Comparison of ENCODE assay signal across 25 cellular contexts in genomic region chr3:70242297-70242868, GRCh38.
DNase-seq lines count a peak whose midpoint lies in the region; ATAC-seq and TF ChIP-seq lines count a peak whose summit lies in the region.
"Had no signal": no experiment of that assay in that cellular context is flagged by ENCODE, and none has a peak within 500 bp of the region (broad histone marks: within the 10 kb centered on the region; RNA-seq: fewer than 3 reads in every experiment).

No MANE protein-coding gene starts in this region.

- no peaks in the 10 kb centered on the region for H3K4me1 Mint-ChIP-seq in immature natural killer cell
- H3K4me1 Mint-ChIP-seq: CD14-positive monocyte; CD8-positive, alpha-beta memory T cell had no signal

- peaks cover 0 to 19% (median 5%) of the 10 kb centered on the region in 6 donors for H3K9me3 Mint-ChIP-seq in immature natural killer cell

- intact Hi-C loops in Right ventricle myocardium superior (cut with DNase I), result no loop called here
- intact Hi-C loops in right cardiac atrium (cut with DNase I), result no loop called here

- H3K36me3 Mint-ChIP-seq in immature natural killer cell, result no peaks in the 10 kb centered on the region
- H3K36me3 Mint-ChIP-seq: CD14-positive monocyte; CD8-positive, alpha-beta memory T cell had no signal

- no peak overlapping the region for H3K4me3 Mint-ChIP-seq in immature natural killer cell
- H3K4me3 Mint-ChIP-seq: CD14-positive monocyte; CD4-positive, alpha-beta T cell; CD8-positive, alpha-beta memory T cell had no signal

- DNase-seq in Right ventricle myocardium superior, result no peak
- DNase-seq in right cardiac atrium, result no peak
- DNase-seq in MG63, result peak; percentile 0
- DNase-seq in choroid plexus epithelial cell (ENCODE audit: low read depth), result peak; percentile 32
- DNase-seq in fibroblast of the aortic adventitia (ENCODE audit: low read depth), result peak; percentile 47
- DNase-seq in immature natural killer cell, result no peak
- DNase-seq in glomerular visceral epithelial cell (ENCODE audit: extremely low spot score), result no peak
- DNase-seq in retina, result no peak
- DNase-seq: 8988T; ACHN; AML-193; BE2C; CD4-positive, alpha-beta T cell; CD8-positive, alpha-beta memory T cell; DMS 273 treated with DMSO at 0.1 percent for 48 hours; DMS79; EL; GDM1; GM23248; H7; HCEC 1CT had no signal

- H3K36me3 ChIP-seq in MG63, result no peaks in the 10 kb centered on the region
- H3K36me3 ChIP-seq: BE2C; BLaER1 treated with 17β-estradiol and CSF1 and Interleukin-3, amounts not matched to agents 10 nM and 100 nM had no signal

- no peak overlapping the region for H3K27ac ChIP-seq in right cardiac atrium (ENCODE audit: low read length)
- H3K27ac ChIP-seq: A549; BLaER1 treated with 17β-estradiol and CSF1 and Interleukin-3, amounts not matched to agents 10 nM and 100 nM; GM23248 had no signal

- no peaks in the 10 kb centered on the region for H3K27me3 ChIP-seq in right cardiac atrium (ENCODE audit: control insufficient read depth, insufficient read depth)
- H3K27me3 ChIP-seq in MG63, result no peaks in the 10 kb centered on the region
- H3K27me3 ChIP-seq: BE2C; BLaER1 treated with 17β-estradiol and CSF1 and Interleukin-3, amounts not matched to agents 10 nM and 100 nM had no signal

- no peak overlapping the region for H3K27ac Mint-ChIP-seq in immature natural killer cell
- H3K27ac Mint-ChIP-seq: CD14-positive monocyte; CD4-positive, alpha-beta T cell; CD8-positive, alpha-beta memory T cell had no signal

- H3K27me3 Mint-ChIP-seq in immature natural killer cell (ENCODE audit: low read depth in 3 of 3), result peaks cover 0 to 2% (median under 1%) of the 10 kb centered on the region in 3 donors

- no peaks in the 10 kb centered on the region for H3K9me3 ChIP-seq in right cardiac atrium (ENCODE audit: control insufficient read depth, low read length)
- no peaks in the 10 kb centered on the region for H3K9me3 ChIP-seq in MG63
- H3K9me3 ChIP-seq: BE2C; BLaER1 treated with 17β-estradiol and CSF1 and Interleukin-3, amounts not matched to agents 10 nM and 100 nM had no signal

- TF ChIP-seq CTCF in choroid plexus epithelial cell (conservative IDR thresholded peaks at IDR 0.05; ENCODE audit: low read depth, low read length) (no peak), fibroblast of the aortic adventitia (IDR thresholded peaks at IDR 0.05; ENCODE audit: insufficient read depth, low read length) (no peak)

- WGBS in right cardiac atrium, result 38% methylated on average over 2 of the region's 2 CpGs

- no peaks in the 10 kb centered on the region for H3K4me1 ChIP-seq in right cardiac atrium (ENCODE audit: control insufficient read depth, insufficient read depth, low read length)
- H3K4me1 ChIP-seq: A549; BE2C; BLaER1 treated with 17β-estradiol and CSF1 and Interleukin-3, amounts not matched to agents 10 nM and 100 nM had no signal

- H3K4me3 ChIP-seq in right cardiac atrium (ENCODE audit: low read length) (no peak overlapping the region), MG63 (no peak overlapping the region), choroid plexus epithelial cell (ENCODE audit: low read depth, low read length) (no peak overlapping the region), fibroblast of the aortic adventitia (ENCODE audit: low read depth, low read length) (no peak overlapping the region)
- H3K4me3 ChIP-seq: A549; BLaER1 treated with 17β-estradiol and CSF1 and Interleukin-3, amounts not matched to agents 10 nM and 100 nM; GM12878; GM23248 had no signal

- peak; percentile 48 for ATAC-seq in Right ventricle myocardium superior (ENCODE audit: poor library complexity)
- no peak for ATAC-seq in right cardiac atrium
- ATAC-seq: A549, GM12878 had no signal

Comparison
In these comparisons a context has a peak if more than half of its experiments do, and no peak if none do; other contexts are left out.
1. DNase-seq: peak in MG63 (single experiment), choroid plexus epithelial cell (single experiment) and fibroblast of the aortic adventitia (single experiment); none in Right ventricle myocardium superior (single experiment), right cardiac atrium (0 of 3), immature natural killer cell (0 of 3), glomerular visceral epithelial cell (single experiment) and retina (single experiment).